In genomic region chr6:156798091-156798735, GRCh38 we compare ENCODE assay signal across 22 cellular contexts.
"Had no signal": no experiment of that assay in that cellular context is flagged by ENCODE, and none has a peak within 500 bp of the region (broad histone marks: within the 10 kb centered on the region; RNA-seq: fewer than 3 reads in every experiment).

No MANE protein-coding gene starts in this region.

- H3K4me3 ChIP-seq: body of pancreas, colonic mucosa, heart left ventricle, left lung, mucosa of descending colon, sigmoid colon, suprapubic skin, transverse colon had no signal

- H3K27ac Mint-ChIP-seq: activated CD4-positive, alpha-beta T cell treated with anti-CD3 and anti-CD28 coated beads for 36 hours; activated naive CD8-positive, alpha-beta T cell treated with anti-CD3 and anti-CD28 coated beads for 36 hours; activated T-helper 1 cell treated with anti-CD3 and anti-CD28 coated beads, Interleukin-12 subunit alpha, Interleukin-12 subunit beta, Interleukin-2, Interleukin-4 antibody, amounts not matched to agents 30 ng/mL and 10 ng/mL and 1 ng/mL, durations not matched to agents 14 hours and 24 hours and 36 hours; stimulated activated naive CD8-positive, alpha-beta T cell treated with anti-CD3 and anti-CD28 coated beads, Interleukin-15, Interleukin-2, amounts not matched to agents 100 ng/mL and 50 ng/mL, for 24 hours; T-cell had no signal

- H3K9ac ChIP-seq: parathyroid adenoma had no signal

- DNase-seq: activated CD4-positive, alpha-beta T cell treated with anti-CD3 and anti-CD28 coated beads for 36 hours; activated CD4-positive, alpha-beta T cell treated with anti-CD3 and anti-CD28 coated beads, Interleukin-2, amount 50 U/mL, for 48 hours; activated gamma-delta T cell treated with Interleukin-2 at 50 U/mL for 16 hours; activated naive CD8-positive, alpha-beta T cell treated with anti-CD3 and anti-CD28 coated beads for 36 hours; activated T-cell treated with anti-CD3 and anti-CD28 coated beads for 4 hours; amniotic stem cell; body of pancreas; colonic mucosa; heart left ventricle; left lung; mammary epithelial cell; mucosa of descending colon; naive B cell; sigmoid colon; T-cell; transverse colon had no signal

- H3K27me3 ChIP-seq: body of pancreas, colonic mucosa, heart left ventricle, left lung, sigmoid colon, suprapubic skin, transverse colon had no signal

- H2AFZ ChIP-seq: parathyroid adenoma had no signal

- H3K4me1 ChIP-seq: colonic mucosa had no signal

- H3K36me3 Mint-ChIP-seq: WTC11 had no signal

- ATAC-seq: activated CD4-positive, alpha-beta T cell treated with anti-CD3 and anti-CD28 coated beads for 36 hours; body of pancreas; left lung; mucosa of descending colon; SK-N-SH treated with all-trans-retinoic acid at 6 μM for 48 hours; T-cell; WTC11 had no signal

- H3K4me3 Mint-ChIP-seq: activated CD4-positive, alpha-beta T cell treated with anti-CD3 and anti-CD28 coated beads for 36 hours; activated naive CD8-positive, alpha-beta T cell treated with anti-CD3 and anti-CD28 coated beads for 36 hours; activated T-helper 1 cell treated with anti-CD3 and anti-CD28 coated beads, Interleukin-12 subunit alpha, Interleukin-12 subunit beta, Interleukin-2, Interleukin-4 antibody, amounts not matched to agents 30 ng/mL and 10 ng/mL and 1 ng/mL, durations not matched to agents 14 hours and 24 hours and 36 hours; stimulated activated naive CD8-positive, alpha-beta T cell treated with anti-CD3 and anti-CD28 coated beads, Interleukin-15, Interleukin-2, amounts not matched to agents 100 ng/mL and 50 ng/mL, for 24 hours; WTC11 had no signal

- H3K27ac ChIP-seq: body of pancreas, colonic mucosa, heart left ventricle, left lung, parathyroid adenoma, sigmoid colon, suprapubic skin, transverse colon had no signal

- H3K36me3 ChIP-seq: colonic mucosa, heart left ventricle, left lung, sigmoid colon, suprapubic skin, transverse colon had no signal

- H3K9me3 Mint-ChIP-seq: activated T-helper 1 cell treated with anti-CD3 and anti-CD28 coated beads, Interleukin-12 subunit alpha, Interleukin-12 subunit beta, Interleukin-2, Interleukin-4 antibody, amounts not matched to agents 30 ng/mL and 10 ng/mL and 1 ng/mL, durations not matched to agents 14 hours and 24 hours and 36 hours; naive B cell; T-cell; WTC11 had no signal

- H3K9me3 ChIP-seq: body of pancreas, colonic mucosa, heart left ventricle, left lung, mucosa of descending colon, sigmoid colon, suprapubic skin, transverse colon had no signal

- H3K27me3 Mint-ChIP-seq: activated CD4-positive, alpha-beta T cell treated with anti-CD3 and anti-CD28 coated beads for 36 hours; activated naive CD8-positive, alpha-beta T cell treated with anti-CD3 and anti-CD28 coated beads for 36 hours; naive B cell; stimulated activated naive CD8-positive, alpha-beta T cell treated with anti-CD3 and anti-CD28 coated beads, Interleukin-15, Interleukin-2, amounts not matched to agents 100 ng/mL and 50 ng/mL, for 24 hours; T-cell had no signal
